ENCODE assay signal across 1 cellular context in the genomic region with DNA sequence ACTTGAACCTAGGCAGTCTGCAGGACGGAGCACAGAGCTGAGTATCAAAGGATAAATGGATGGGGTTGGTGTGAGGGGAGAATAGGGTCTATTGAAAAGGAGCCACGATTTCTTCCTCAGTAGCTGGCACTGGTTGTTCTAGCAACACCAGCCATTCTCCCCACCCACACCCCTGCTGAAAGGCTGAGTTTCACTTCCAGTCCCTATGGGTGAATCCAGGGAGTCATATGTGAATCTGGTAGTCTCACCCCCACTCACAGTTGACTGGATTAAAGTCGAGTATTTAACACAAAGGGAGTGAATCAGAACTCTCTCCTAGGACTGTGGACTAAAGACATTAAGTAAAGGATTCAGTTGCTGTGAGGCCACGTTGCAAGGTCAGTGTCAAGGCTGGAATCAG.
TF ChIP-seq lines count a peak whose summit lies in the region.

No MANE protein-coding gene starts in this region.

TF ChIP-seq in HepG2, 621 proteins besides CTCF, POLR2A, EP300 and RAD21 (continued from another document):
- TF ChIP-seq, protein P1, sequence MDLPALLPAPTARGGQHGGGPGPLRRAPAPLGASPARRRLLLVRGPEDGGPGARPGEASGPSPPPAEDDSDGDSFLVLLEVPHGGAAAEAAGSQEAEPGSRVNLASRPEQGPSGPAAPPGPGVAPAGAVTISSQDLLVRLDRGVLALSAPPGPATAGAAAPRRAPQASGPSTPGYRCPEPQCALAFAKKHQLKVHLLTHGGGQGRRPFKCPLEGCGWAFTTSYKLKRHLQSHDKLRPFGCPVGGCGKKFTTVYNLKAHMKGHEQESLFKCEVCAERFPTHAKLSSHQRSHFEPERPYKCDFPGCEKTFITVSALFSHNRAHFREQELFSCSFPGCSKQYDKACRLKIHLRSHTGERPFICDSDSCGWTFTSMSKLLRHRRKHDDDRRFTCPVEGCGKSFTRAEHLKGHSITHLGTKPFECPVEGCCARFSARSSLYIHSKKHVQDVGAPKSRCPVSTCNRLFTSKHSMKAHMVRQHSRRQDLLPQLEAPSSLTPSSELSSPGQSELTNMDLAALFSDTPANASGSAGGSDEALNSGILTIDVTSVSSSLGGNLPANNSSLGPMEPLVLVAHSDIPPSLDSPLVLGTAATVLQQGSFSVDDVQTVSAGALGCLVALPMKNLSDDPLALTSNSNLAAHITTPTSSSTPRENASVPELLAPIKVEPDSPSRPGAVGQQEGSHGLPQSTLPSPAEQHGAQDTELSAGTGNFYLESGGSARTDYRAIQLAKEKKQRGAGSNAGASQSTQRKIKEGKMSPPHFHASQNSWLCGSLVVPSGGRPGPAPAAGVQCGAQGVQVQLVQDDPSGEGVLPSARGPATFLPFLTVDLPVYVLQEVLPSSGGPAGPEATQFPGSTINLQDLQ (CRISPR knock-in tag; IDR thresholded peaks at IDR 0.05) = no peak
- TF ChIP-seq ZNF180 (CRISPR knock-in tag; IDR thresholded peaks at IDR 0.05; ENCODE audit: borderline replicate concordance, low read depth) (no peak), DNMT1 (CRISPR knock-in tag; IDR thresholded peaks at IDR 0.05) (no peak)
- TF ChIP-seq, protein P2, sequence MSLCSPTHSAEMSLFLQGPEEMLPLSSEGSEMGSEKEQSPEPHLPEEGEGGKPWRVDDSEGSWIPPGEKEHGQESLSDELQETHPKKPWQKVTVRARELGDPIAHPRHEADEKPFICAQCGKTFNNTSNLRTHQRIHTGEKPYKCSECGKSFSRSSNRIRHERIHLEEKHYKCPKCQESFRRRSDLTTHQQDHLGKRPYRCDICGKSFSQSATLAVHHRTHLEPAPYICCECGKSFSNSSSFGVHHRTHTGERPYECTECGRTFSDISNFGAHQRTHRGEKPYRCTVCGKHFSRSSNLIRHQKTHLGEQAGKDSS (CRISPR knock-in tag; IDR thresholded peaks at IDR 0.05; ENCODE audit: borderline replicate concordance, low read depth) = no peak
- TF ChIP-seq, protein P3, sequence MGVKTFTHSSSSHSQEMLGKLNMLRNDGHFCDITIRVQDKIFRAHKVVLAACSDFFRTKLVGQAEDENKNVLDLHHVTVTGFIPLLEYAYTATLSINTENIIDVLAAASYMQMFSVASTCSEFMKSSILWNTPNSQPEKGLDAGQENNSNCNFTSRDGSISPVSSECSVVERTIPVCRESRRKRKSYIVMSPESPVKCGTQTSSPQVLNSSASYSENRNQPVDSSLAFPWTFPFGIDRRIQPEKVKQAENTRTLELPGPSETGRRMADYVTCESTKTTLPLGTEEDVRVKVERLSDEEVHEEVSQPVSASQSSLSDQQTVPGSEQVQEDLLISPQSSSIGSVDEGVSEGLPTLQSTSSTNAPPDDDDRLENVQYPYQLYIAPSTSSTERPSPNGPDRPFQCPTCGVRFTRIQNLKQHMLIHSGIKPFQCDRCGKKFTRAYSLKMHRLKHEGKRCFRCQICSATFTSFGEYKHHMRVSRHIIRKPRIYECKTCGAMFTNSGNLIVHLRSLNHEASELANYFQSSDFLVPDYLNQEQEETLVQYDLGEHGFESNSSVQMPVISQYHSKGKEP (CRISPR knock-in tag; IDR thresholded peaks at IDR 0.05) = no peak
- TF ChIP-seq, protein P4, sequence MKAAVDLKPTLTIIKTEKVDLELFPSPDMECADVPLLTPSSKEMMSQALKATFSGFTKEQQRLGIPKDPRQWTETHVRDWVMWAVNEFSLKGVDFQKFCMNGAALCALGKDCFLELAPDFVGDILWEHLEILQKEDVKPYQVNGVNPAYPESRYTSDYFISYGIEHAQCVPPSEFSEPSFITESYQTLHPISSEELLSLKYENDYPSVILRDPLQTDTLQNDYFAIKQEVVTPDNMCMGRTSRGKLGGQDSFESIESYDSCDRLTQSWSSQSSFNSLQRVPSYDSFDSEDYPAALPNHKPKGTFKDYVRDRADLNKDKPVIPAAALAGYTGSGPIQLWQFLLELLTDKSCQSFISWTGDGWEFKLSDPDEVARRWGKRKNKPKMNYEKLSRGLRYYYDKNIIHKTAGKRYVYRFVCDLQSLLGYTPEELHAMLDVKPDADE (CRISPR knock-in tag; IDR thresholded peaks at IDR 0.05) = no peak
